In the genomic region with DNA sequence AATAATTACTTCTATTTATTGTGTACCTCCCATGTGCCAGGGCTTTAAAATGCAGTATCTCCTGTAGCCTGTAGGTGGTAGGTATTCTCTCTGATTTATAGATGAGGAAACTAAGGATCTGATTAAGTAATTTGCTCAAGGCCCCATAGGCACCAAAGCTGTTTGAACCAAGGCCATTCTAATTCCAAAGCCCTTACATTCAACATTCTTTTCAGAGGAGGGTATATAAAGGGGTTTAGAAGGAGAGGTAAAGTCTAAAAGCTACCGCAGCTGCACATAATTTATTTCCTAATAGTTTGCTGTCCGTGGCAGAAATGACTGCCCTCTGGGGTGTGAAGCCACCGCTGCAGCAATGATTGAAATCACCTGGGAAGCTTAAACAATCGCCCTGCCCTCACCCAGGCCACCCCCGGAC, we compare ENCODE assay signal across 12 cellular contexts.
DNase-seq lines count a peak whose midpoint lies in the region; ATAC-seq and TF ChIP-seq lines count a peak whose summit lies in the region.
"Had no signal": no experiment of that assay in that cellular context is flagged by ENCODE, and none has a peak within 500 bp of the region (broad histone marks: within the 10 kb centered on the region; RNA-seq: fewer than 3 reads in every experiment).

No MANE protein-coding gene starts in this region.

- ATAC-seq in left ventricle myocardium superior (no peak), HG03432 (IDR thresholded peaks at IDR 0.05; ENCODE audit: unreplicated experiment) (no peak)

- intact Hi-C loops in left ventricle myocardium superior (cut with micrococcal nuclease): no loop called here

- peaks cover 5% of the 10 kb centered on the region for H3K9me3 Mint-ChIP-seq in type B pancreatic cell
- H3K9me3 Mint-ChIP-seq: stimulated activated naive CD8-positive, alpha-beta T cell treated with anti-CD3 and anti-CD28 coated beads, Interleukin-15, Interleukin-2, amounts not matched to agents 100 ng/mL and 50 ng/mL, for 24 hours had no signal

- TF ChIP-seq CTCF in foreskin fibroblast (IDR thresholded peaks at IDR 0.05; ENCODE audit: low read depth, low read length): peak; percentile 21
- peak; percentile 63 for TF ChIP-seq CTCF in type B pancreatic cell (conservative IDR thresholded peaks at IDR 0.05)

- H3K36me3 Mint-ChIP-seq in type B pancreatic cell: peaks cover 11% of the 10 kb centered on the region

- peak; percentile 52 for DNase-seq in NCI-H82 (lab: John Stamatoyannopoulos, UW)
- DNase-seq in NCI-H82 treated with DMSO at 0.1 percent for 48 hours (lab: John Stamatoyannopoulos, UW; ENCODE audit: unreplicated experiment): no peak
- peak; percentile 15 for DNase-seq in SHP77 treated with DMSO at 0.1 percent for 48 hours (lab: John Stamatoyannopoulos, UW)
- DNase-seq in foreskin fibroblast: peak in 1 of 2 donors; percentile 44
- DNase-seq in type B pancreatic cell (ENCODE audit: extremely low spot score, unreplicated experiment): no peak
- DNase-seq in left ventricle myocardium superior: no peak
- DNase-seq in GM19240 (ENCODE audit: insufficient read length, low spot score): no peak
- DNase-seq: activated T-cell treated with anti-CD3 and anti-CD28 coated beads for 4 hours, posterior cingulate gyrus had no signal

- H3K27ac Mint-ChIP-seq in type B pancreatic cell: no peak overlapping the region
- H3K27ac Mint-ChIP-seq: stimulated activated naive CD8-positive, alpha-beta T cell treated with anti-CD3 and anti-CD28 coated beads, Interleukin-15, Interleukin-2, amounts not matched to agents 100 ng/mL and 50 ng/mL, for 24 hours had no signal

- H3K4me1 Mint-ChIP-seq in type B pancreatic cell (ENCODE audit: unreplicated experiment): no peaks in the 10 kb centered on the region

- H3K4me3 Mint-ChIP-seq in type B pancreatic cell: no peak overlapping the region
- H3K4me3 Mint-ChIP-seq: stimulated activated naive CD8-positive, alpha-beta T cell treated with anti-CD3 and anti-CD28 coated beads, Interleukin-15, Interleukin-2, amounts not matched to agents 100 ng/mL and 50 ng/mL, for 24 hours had no signal

- H3K27me3 Mint-ChIP-seq in type B pancreatic cell: no peaks in the 10 kb centered on the region
- H3K27me3 Mint-ChIP-seq: stimulated activated naive CD8-positive, alpha-beta T cell treated with anti-CD3 and anti-CD28 coated beads, Interleukin-15, Interleukin-2, amounts not matched to agents 100 ng/mL and 50 ng/mL, for 24 hours had no signal

- H3K4me3 ChIP-seq in foreskin fibroblast (ENCODE audit: low read depth in 1 of 2, low read length in 2 of 2): no peak overlapping the region
- H3K4me3 ChIP-seq: BLaER1 treated with 17β-estradiol and CSF1 and Interleukin-3, amounts not matched to agents 10 nM and 100 nM had no signal

Comparison
In these comparisons a context has a peak if more than half of its experiments do, and no peak if none do; other contexts are left out.
1. DNase-seq: peak in NCI-H82 (single experiment) and SHP77 treated with DMSO at 0.1 percent for 48 hours (single experiment); none in NCI-H82 treated with DMSO at 0.1 percent for 48 hours (single experiment), type B pancreatic cell (single experiment), left ventricle myocardium superior (single experiment) and GM19240 (single experiment).